Comparison of ENCODE assay signal across 13 cellular contexts in the genomic region with DNA sequence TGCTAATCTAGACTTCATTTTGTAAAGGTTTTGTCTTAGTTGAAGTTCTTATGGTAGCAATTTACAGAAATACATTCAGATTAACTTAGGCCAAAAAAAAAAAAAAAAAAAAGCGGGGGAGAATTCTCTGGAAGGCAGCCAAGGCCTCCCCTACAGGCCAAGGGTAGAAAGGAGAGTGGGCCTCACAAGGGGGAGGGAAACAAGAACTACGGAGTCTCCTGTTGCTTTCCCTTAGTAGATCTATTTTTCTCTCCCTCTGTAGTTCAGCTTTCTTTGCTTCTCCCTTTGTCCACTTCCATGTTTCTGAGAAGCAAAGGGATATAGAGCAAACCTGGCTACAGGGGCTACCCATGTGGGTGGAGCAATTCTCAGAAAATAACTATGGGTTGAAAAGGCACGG. TPM values are rescaled to one million over a fixed set of nuclear protein-coding genes. Genes with fewer than 3 reads are reported as not detected.
DNase-seq lines count a peak whose midpoint lies in the region; ATAC-seq and TF ChIP-seq lines count a peak whose summit lies in the region.
"Had no signal": no experiment of that assay in that cellular context is flagged by ENCODE, and none has a peak within 500 bp of the region (broad histone marks: within the 10 kb centered on the region; RNA-seq: fewer than 3 reads in every experiment).

No MANE protein-coding gene starts in this region.

- ATAC-seq in CD4-positive, CD25-positive, alpha-beta regulatory T cell (ENCODE audit: low read depth in 2 of 2) = no peak
- ATAC-seq in WTC11 = no peak
- no peak for ATAC-seq in GM19463 (IDR thresholded peaks at IDR 0.05; ENCODE audit: unreplicated experiment)

- peak overlapping the region in 3 of 4 donors; percentile 52 to 89 (median 53) for H3K4me3 Mint-ChIP-seq in CD4-positive, CD25-positive, alpha-beta regulatory T cell
- H3K4me3 Mint-ChIP-seq in WTC11 = 0 out of 2 replicates have a peak overlapping the region, but pooled peaks have one; percentile 10

- no peak overlapping the region for H2BK5ac ChIP-seq in mesendoderm (ENCODE audit: low read length)

- H3K27ac ChIP-seq in CD4-positive, CD25-positive, alpha-beta regulatory T cell (ENCODE audit: insufficient read depth, low read length, poor library complexity, severe bottlenecking) = no peak overlapping the region
- H3K27ac ChIP-seq in mesendoderm (ENCODE audit: low read depth, low read length) = peak overlapping the region; percentile 17
- H3K27ac ChIP-seq: spleen had no signal

- H3K36me3 ChIP-seq in CD4-positive, CD25-positive, alpha-beta regulatory T cell (ENCODE audit: control insufficient read depth, insufficient read depth, low read length) = no peaks in the 10 kb centered on the region
- H3K36me3 ChIP-seq in H7 (replicated peaks; ENCODE audit: control insufficient read depth, insufficient read depth, low read length) = no peaks in the 10 kb centered on the region
- no peaks in the 10 kb centered on the region for H3K36me3 ChIP-seq in mesendoderm (ENCODE audit: control insufficient read depth, insufficient read depth, low read length)
- H3K36me3 ChIP-seq: spleen had no signal

- H3K9me3 Mint-ChIP-seq in CD4-positive, CD25-positive, alpha-beta regulatory T cell = peaks cover 0 to 5% (median 0%) of the 10 kb centered on the region in 7 donors
- no peaks in the 10 kb centered on the region for H3K9me3 Mint-ChIP-seq in WTC11

- H3K4me1 ChIP-seq in CD4-positive, CD25-positive, alpha-beta regulatory T cell (ENCODE audit: control insufficient read depth, insufficient read depth, low read length, poor library complexity, severe bottlenecking) = peaks cover 12% of the 10 kb centered on the region
- no peaks in the 10 kb centered on the region for H3K4me1 ChIP-seq in mesendoderm (ENCODE audit: control insufficient read depth, low read depth, low read length)

- H3K4ac ChIP-seq in mesendoderm (ENCODE audit: low read depth, low read length) = no peak overlapping the region

- no CpG with 5 or more reads among the region's 3 CpGs for WGBS in mesendoderm (ENCODE audit: extremely low coverage, insufficient coverage, low lambda C conversion rate)

- no peak overlapping the region for H2AK5ac ChIP-seq in mesendoderm (ENCODE audit: low read length)

- H3K27me3 ChIP-seq in CD4-positive, CD25-positive, alpha-beta regulatory T cell (ENCODE audit: control insufficient read depth, insufficient read depth, low read length) = no peaks in the 10 kb centered on the region
- no peaks in the 10 kb centered on the region for H3K27me3 ChIP-seq in H7 (ENCODE audit: control insufficient read depth, insufficient read depth, low read length)
- H3K27me3 ChIP-seq in mesendoderm (ENCODE audit: insufficient read depth, low read length, poor library complexity) = no peaks in the 10 kb centered on the region
- H3K27me3 ChIP-seq: spleen had no signal

- H4K8ac ChIP-seq in mesendoderm (ENCODE audit: low read depth, low read length) = no peak overlapping the region

- peak overlapping the region; percentile 51 for H3K56ac ChIP-seq in mesendoderm (ENCODE audit: low read length)

- peaks cover 4% of the 10 kb centered on the region for H3K36me3 Mint-ChIP-seq in CD4-positive, CD25-positive, alpha-beta regulatory T cell
- H3K36me3 Mint-ChIP-seq in WTC11 = no peaks in the 10 kb centered on the region

- no peak overlapping the region for H3K18ac ChIP-seq in mesendoderm (ENCODE audit: low read length)

- H3K4me1 Mint-ChIP-seq in CD4-positive, CD25-positive, alpha-beta regulatory T cell = peaks cover 4 to 29% (median 20%) of the 10 kb centered on the region in 4 donors
- H3K4me1 Mint-ChIP-seq in WTC11 = peaks cover 36% of the 10 kb centered on the region

- H3K79me2 ChIP-seq in mesendoderm (ENCODE audit: control insufficient read depth, insufficient read depth, low read length) = no peaks in the 10 kb centered on the region

- H3K4me2 ChIP-seq in mesendoderm (ENCODE audit: low read length) = no peak overlapping the region

- peak overlapping the region; percentile 39 for H3K9ac ChIP-seq in mesendoderm (ENCODE audit: low read length)

- H3K4me3 ChIP-seq in CD4-positive, CD25-positive, alpha-beta regulatory T cell (ENCODE audit: low read depth, low read length) = no peak overlapping the region
- H3K4me3 ChIP-seq in H7 (ENCODE audit: insufficient read depth, low read depth, low read length) (no peak overlapping the region), mesendoderm (ENCODE audit: low read length) (no peak overlapping the region)
- H3K4me3 ChIP-seq: spleen had no signal

- H3K23ac ChIP-seq in mesendoderm (ENCODE audit: low read length) = no peak overlapping the region

- no peak overlapping the region for H3K27ac Mint-ChIP-seq in CD4-positive, CD25-positive, alpha-beta regulatory T cell
- peak overlapping the region; percentile 90 for H3K27ac Mint-ChIP-seq in WTC11

- peaks cover 11% of the 10 kb centered on the region for H3K27me3 Mint-ChIP-seq in CD4-positive, CD25-positive, alpha-beta regulatory T cell
- peaks cover 1% of the 10 kb centered on the region; the same call in 1 of the 2 replicates for H3K27me3 Mint-ChIP-seq in WTC11 (ENCODE audit: low read depth)

- no peak overlapping the region for H2BK15ac ChIP-seq in mesendoderm (replicated peaks; ENCODE audit: low read depth)

- no peak overlapping the region for H4K5ac ChIP-seq in mesendoderm (ENCODE audit: low read length)

- no peak for TF ChIP-seq CTCF in WTC11 (IDR thresholded peaks at IDR 0.05)

- CTCF ChIA-PET in WTC11 (lab: Charles Lee) = interaction anchor here (0.6 to 5.6 kb wide), 11 partner anchors 18 to 254 kb away, joined by 3 to 53 read pairs (median 4); partner anchors contain the start of genes INHA and OBSL1

- H3K79me1 ChIP-seq in mesendoderm (ENCODE audit: low read length) = no peaks in the 10 kb centered on the region

- H3K9me3 ChIP-seq in CD4-positive, CD25-positive, alpha-beta regulatory T cell (ENCODE audit: control insufficient read depth in 2 of 2, low read length in 2 of 2) = no peaks in the 10 kb centered on the region
- H3K9me3 ChIP-seq: spleen had no signal

- POLR2A ChIA-PET in WTC11 (lab: Charles Lee) = interaction anchor here (0.7 to 3.6 kb wide), 3 partner anchors 24 to 1790 kb away, joined by 4 to 24 read pairs (median 8); partner anchors contain the start of genes INHA and OBSL1

- DNase-seq in CD4-positive, CD25-positive, alpha-beta regulatory T cell = no peak
- DNase-seq in H7 = peak; percentile 67
- DNase-seq in WTC11 (ENCODE audit: low spot score) = no peak
- DNase-seq in mesendoderm = peak; percentile 65
- no peak for DNase-seq in NCI-H2171 (lab: John Stamatoyannopoulos, UW)
- no peak for DNase-seq in COLO668 (lab: John Stamatoyannopoulos, UW; ENCODE audit: unreplicated experiment)
- DNase-seq in SKM-1 treated with dmso at 0.1 percent for 144 hours (lab: John Stamatoyannopoulos, UW; ENCODE audit: unreplicated experiment) = no peak
- DNase-seq: activated CD8-positive, alpha-beta memory T cell treated with anti-CD3 and anti-CD28 coated beads, Interleukin-2, amount 50 U/mL, for 4 hours; aorta; NCI-H1436; spleen had no signal

- no peak overlapping the region for H2BK120ac ChIP-seq in mesendoderm (ENCODE audit: low read depth, low read length)

TF ChIP-seq in WTC11, 78 proteins besides CTCF, POLR2A, EP300 and RAD21:
- TF ChIP-seq, protein P1, sequence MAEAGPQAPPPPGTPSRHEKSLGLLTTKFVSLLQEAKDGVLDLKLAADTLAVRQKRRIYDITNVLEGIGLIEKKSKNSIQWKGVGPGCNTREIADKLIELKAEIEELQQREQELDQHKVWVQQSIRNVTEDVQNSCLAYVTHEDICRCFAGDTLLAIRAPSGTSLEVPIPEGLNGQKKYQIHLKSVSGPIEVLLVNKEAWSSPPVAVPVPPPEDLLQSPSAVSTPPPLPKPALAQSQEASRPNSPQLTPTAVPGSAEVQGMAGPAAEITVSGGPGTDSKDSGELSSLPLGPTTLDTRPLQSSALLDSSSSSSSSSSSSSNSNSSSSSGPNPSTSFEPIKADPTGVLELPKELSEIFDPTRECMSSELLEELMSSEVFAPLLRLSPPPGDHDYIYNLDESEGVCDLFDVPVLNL (CRISPR knock-in tag; IDR thresholded peaks at IDR 0.05; ENCODE audit: borderline replicate concordance, low read depth) = no peak
TF ChIP-seq in WTC11: peak in this region for 0.

RNA-seq across cellular contexts. Expression of gene STK11IP, which starts 2.4 kb away (rescaled TPM):
- total RNA-seq in CD4-positive, CD25-positive, alpha-beta regulatory T cell = 45.7 TPM
- polyA plus RNA-seq in CD4-positive, CD25-positive, alpha-beta regulatory T cell = 10 to 100 TPM in 1 of 4 donors, 1 to 10 TPM in 3; 6.8 to 10.1 (median 8.4) TPM
- 26.6 and 37.2 TPM in 2 replicates for total RNA-seq in H7 (2014; rRNA removed; shearing (Covaris generic))
- total RNA-seq in WTC11 (2021) = 31.3 to 39.9 TPM (median 31.9 TPM) in 3 replicates
- polyA plus RNA-seq in mesendoderm (2013, experiment 1 of 2) = 14.4 TPM
- 12.7 TPM for polyA plus RNA-seq in mesendoderm (2013, experiment 2 of 2)

RNA-seq across cellular contexts. Expression of gene INHA, which starts 23.1 kb away (rescaled TPM):
- total RNA-seq in CD4-positive, CD25-positive, alpha-beta regulatory T cell = not detected
- polyA plus RNA-seq in CD4-positive, CD25-positive, alpha-beta regulatory T cell = not detected
- total RNA-seq in H7 (2014; rRNA removed; shearing (Covaris generic)) = 1.8 and 6.5 TPM in 2 replicates
- total RNA-seq in WTC11 (2021) = 1.1 to 1.8 TPM (median 1.4 TPM) in 3 replicates
- 0.84 TPM for polyA plus RNA-seq in mesendoderm (2013, experiment 1 of 2)
- 0.85 TPM for polyA plus RNA-seq in mesendoderm (2013, experiment 2 of 2)
- total RNA-seq: OCI-LY7 had no signal

RNA-seq across cellular contexts. Expression of gene OBSL1, which starts 23.9 kb away (rescaled TPM):
- total RNA-seq in CD4-positive, CD25-positive, alpha-beta regulatory T cell = 0.57 TPM
- not detected for polyA plus RNA-seq in CD4-positive, CD25-positive, alpha-beta regulatory T cell
- total RNA-seq in H7 (2014; rRNA removed; shearing (Covaris generic)) = 155 and 158 TPM in 2 replicates
- 159 to 221 TPM (median 213 TPM) in 3 replicates for total RNA-seq in WTC11 (2021)
- polyA plus RNA-seq in mesendoderm (2013, experiment 1 of 2) = 51.2 TPM
- polyA plus RNA-seq in mesendoderm (2013, experiment 2 of 2) = 51.9 TPM

RNA-seq across cellular contexts. Expression of gene SLC4A3, which starts 32.2 kb away (rescaled TPM):
- not detected for total RNA-seq in CD4-positive, CD25-positive, alpha-beta regulatory T cell
- polyA plus RNA-seq in CD4-positive, CD25-positive, alpha-beta regulatory T cell = not detected
- total RNA-seq in H7 (2014; rRNA removed; shearing (Covaris generic)) = 6.9 and 8.2 TPM in 2 replicates
- total RNA-seq in WTC11 (2021) = 7.8 to 9.9 TPM (median 8.7 TPM) in 3 replicates
- polyA plus RNA-seq in mesendoderm (2013, experiment 1 of 2) = 3.0 TPM
- polyA plus RNA-seq in mesendoderm (2013, experiment 2 of 2) = 2.8 TPM
- total RNA-seq: OCI-LY7 had no signal

RNA-seq across cellular contexts. Expression of gene TMEM198, which starts 51.4 kb away (rescaled TPM):
- total RNA-seq in CD4-positive, CD25-positive, alpha-beta regulatory T cell = 0.62 TPM
- not detected for polyA plus RNA-seq in CD4-positive, CD25-positive, alpha-beta regulatory T cell
- 2.9 and 4.2 TPM in 2 replicates for total RNA-seq in H7 (2014; rRNA removed; shearing (Covaris generic))
- 7.1 to 8.1 TPM (median 7.3 TPM) in 3 replicates for total RNA-seq in WTC11 (2021)
- 3.7 TPM for polyA plus RNA-seq in mesendoderm (2013, experiment 1 of 2)
- 3.7 TPM for polyA plus RNA-seq in mesendoderm (2013, experiment 2 of 2)

Comparison
In these comparisons a context has a peak if more than half of its experiments do, and no peak if none do; other contexts are left out.
1. DNase-seq: peak in H7 (single experiment) and mesendoderm (single experiment); none in CD4-positive, CD25-positive, alpha-beta regulatory T cell (0 of 3), WTC11 (single experiment), NCI-H2171 (single experiment), COLO668 (single experiment) and SKM-1 treated with dmso at 0.1 percent for 144 hours (single experiment).
2. RNA of gene OBSL1, which starts 23.9 kb away (total RNA-seq): 159 to 221 TPM in WTC11 and 155 to 158 TPM in H7; 0.57 TPM in CD4-positive, CD25-positive, alpha-beta regulatory T cell (single experiment); every median in the first group is over 10 times any median in the second.